Comparison of ENCODE assay signal across 12 cellular contexts in genomic region chr1:236009857-236010256, GRCh38. TPM values are rescaled to one million over a fixed set of nuclear protein-coding genes. Genes with fewer than 3 reads are reported as not detected.
DNase-seq lines count a peak whose midpoint lies in the region; ATAC-seq and TF ChIP-seq lines count a peak whose summit lies in the region.
"Had no signal": no experiment of that assay in that cellular context is flagged by ENCODE, and none has a peak within 500 bp of the region (broad histone marks: within the 10 kb centered on the region; RNA-seq: fewer than 3 reads in every experiment).

No MANE protein-coding gene starts in this region.

- in situ Hi-C loops in mammary epithelial cell (cut with MboI; ENCODE audit: low sequenced_read_pairs in 2 of 2) = no loop called here

- no peak overlapping the region for H2AFZ ChIP-seq in mammary epithelial cell (ENCODE audit: low read depth, low read length)

- H3K36me3 ChIP-seq in mammary epithelial cell (ENCODE audit: insufficient read depth, low read length) = no peaks in the 10 kb centered on the region

- H3K4me3 ChIP-seq in mammary epithelial cell (replicated peaks in 1 of 3; ENCODE audit: insufficient read depth in 1 of 3, low read depth in 2 of 3, low read length in 3 of 3) = no peak overlapping the region
- H3K4me3 ChIP-seq in skeletal muscle cell (ENCODE audit: low read depth, low read length) = no peak overlapping the region

- peak overlapping the region; percentile 74 for H3K27ac ChIP-seq in mammary epithelial cell (ENCODE audit: insufficient read depth, low read depth, low read length)

- H3K79me2 ChIP-seq in mammary epithelial cell (ENCODE audit: insufficient read depth, low read length) = no peaks in the 10 kb centered on the region

- dilution Hi-C loops in mammary epithelial cell (cut with HindIII; ENCODE audit: low sequenced_read_pairs) = no loop called here

- ATAC-seq in GM18498 (IDR thresholded peaks at IDR 0.05; ENCODE audit: unreplicated experiment) = no peak
- ATAC-seq: stimulated activated naive CD8-positive, alpha-beta T cell treated with anti-CD3 and anti-CD28 coated beads, Interleukin-15, amount 100 ng/mL, for 72 hours; WTC11 had no signal

- H3K9ac ChIP-seq in mammary epithelial cell (ENCODE audit: insufficient read depth, low read length) = no peak overlapping the region

- WGBS in mammary epithelial cell (ENCODE audit: low coverage, missing lambda C conversion rate) = 0% methylated on average over 2 of the region's 2 CpGs

- H3K4me2 ChIP-seq in mammary epithelial cell (ENCODE audit: insufficient read depth, low read depth, low read length) = peak overlapping the region; percentile 59

- no TSS peak for BruUV-seq in mammary epithelial cell (replicated peaks; lab: Mats Ljungman, UMichigan)

- no peaks in the 10 kb centered on the region for H4K20me1 ChIP-seq in mammary epithelial cell (ENCODE audit: insufficient read depth, low read length)

- H3K27me3 ChIP-seq in mammary epithelial cell (ENCODE audit: insufficient read depth, low read length) = no peaks in the 10 kb centered on the region

- no peak for TF ChIP-seq CTCF in mammary epithelial cell (conservative IDR thresholded peaks at IDR 0.05 in 1 of 2, IDR thresholded peaks at IDR 0.05 in 1 of 2; ENCODE audit: extremely low read depth in 1 of 2, insufficient read depth in 1 of 2, low read depth in 1 of 2, low read length in 2 of 2)

- peaks cover 17% of the 10 kb centered on the region for H3K4me1 ChIP-seq in mammary epithelial cell (ENCODE audit: insufficient read depth, low read length)

- intact Hi-C loops in mammary epithelial cell (cut with micrococcal nuclease) = no loop called here

- no peaks in the 10 kb centered on the region for H3K9me3 ChIP-seq in mammary epithelial cell (replicated peaks; ENCODE audit: insufficient read depth, low read length)

- CTCF ChIA-PET in mammary epithelial cell (lab: Charles Lee; ENCODE audit: low non-redundant PET) = interaction anchor here (0.6 kb wide), 1 partner anchor 189 kb away, joined by 3 read pairs; no protein-coding TSS in a partner anchor

- DNase-seq in GM03348 (ENCODE audit: low spot score) (peak; percentile 73), mammary epithelial cell (peak; percentile 81), hepatic stellate cell (ENCODE audit: low spot score) (peak; percentile 52), skeletal muscle cell (ENCODE audit: low read depth) (peak; percentile 93), hypothalamus (lab: John Stamatoyannopoulos, UW) (no peak)
- DNase-seq in stimulated activated CD4-positive, alpha-beta T cell treated with anti-CD3 and anti-CD28 coated beads, Interleukin-2, amount 100 ng/mL, for 24 hours = no peak
- no peak for DNase-seq in stimulated activated CD4-positive, alpha-beta T cell treated with anti-CD3 and anti-CD28 coated beads, Interleukin-1b, Interleukin-23, amount 100 ng/mL, for 48 hours
- DNase-seq: NCI-H1436 treated with DMSO at 0.1 percent for 48 hours; OCI-M1; stimulated activated naive CD8-positive, alpha-beta T cell treated with anti-CD3 and anti-CD28 coated beads, Interleukin-15, amount 100 ng/mL, for 72 hours had no signal

RNA-seq across cellular contexts. Expression of gene NID1, which starts 55.0 kb away (rescaled TPM):
- total RNA-seq in mammary epithelial cell = 10 to 100 TPM in 1 of 2 donors, 1 to 10 TPM in 1; 8.0 to 21.3 TPM
- polyA plus RNA-seq in mammary epithelial cell = 3.7 TPM
- polyA minus RNA-seq in mammary epithelial cell = 13.8 TPM

Comparison
In these comparisons a context has a peak if more than half of its experiments do, and no peak if none do; other contexts are left out.
1. DNase-seq: peak in GM03348 (single experiment), mammary epithelial cell (single experiment), hepatic stellate cell (single experiment) and skeletal muscle cell (single experiment); none in hypothalamus (0 of 51), stimulated activated CD4-positive, alpha-beta T cell treated with anti-CD3 and anti-CD28 coated beads, Interleukin-2, amount 100 ng/mL, for 24 hours (0 of 2) and stimulated activated CD4-positive, alpha-beta T cell treated with anti-CD3 and anti-CD28 coated beads, Interleukin-1b, Interleukin-23, amount 100 ng/mL, for 48 hours (single experiment).